In the genomic region with DNA sequence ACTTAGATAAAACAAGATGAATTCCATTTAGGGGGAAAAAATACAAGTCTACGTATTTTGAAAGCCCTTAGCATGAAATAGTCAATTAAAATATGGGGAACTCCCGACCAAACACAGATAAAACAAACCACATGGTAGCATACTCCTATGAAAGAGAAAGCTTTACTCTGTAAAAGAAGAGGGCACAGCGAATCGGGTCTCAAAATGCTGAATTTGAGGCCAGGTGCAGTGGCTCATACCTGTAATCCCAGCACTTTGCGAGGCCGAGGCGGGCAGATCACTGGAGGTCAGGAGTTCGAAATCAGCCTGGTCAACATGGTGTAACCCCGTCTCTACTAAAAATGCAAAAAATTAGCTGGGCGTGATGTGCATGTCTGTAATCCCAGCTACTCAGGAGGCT, we compare ENCODE assay signal across 24 cellular contexts.
DNase-seq lines count a peak whose midpoint lies in the region; ATAC-seq and TF ChIP-seq lines count a peak whose summit lies in the region.
"Had no signal": no experiment of that assay in that cellular context is flagged by ENCODE, and none has a peak within 500 bp of the region (broad histone marks: within the 10 kb centered on the region; RNA-seq: fewer than 3 reads in every experiment).

No MANE protein-coding gene starts in this region.

- H3K9ac ChIP-seq in Karpas-422 (ENCODE audit: low read length), result no peak overlapping the region

- H3K27ac Mint-ChIP-seq in activated T-cell treated with anti-CD3 and anti-CD28 coated beads, Interleukin-2, amount 50 U/mL, for 72 hours, result no peak overlapping the region
- peak overlapping the region in 1 of 2 donors; percentile 44 for H3K27ac Mint-ChIP-seq in activated naive CD4-positive, alpha-beta T cell treated with anti-CD3 and anti-CD28 coated beads, Interleukin-2, amount 50 U/mL, for 72 hours
- no peak overlapping the region for H3K27ac Mint-ChIP-seq in mesothelial cell of epicardium
- H3K27ac Mint-ChIP-seq: HFFc6 had no signal

- ATAC-seq in activated T-cell treated with anti-CD3 and anti-CD28 coated beads, Interleukin-2, amount 50 U/mL, for 72 hours (replicated peaks in 1 of 2), result peak; percentile 36 to 65
- ATAC-seq in activated naive CD4-positive, alpha-beta T cell treated with anti-CD3 and anti-CD28 coated beads, Interleukin-2, amount 50 U/mL, for 72 hours, result peak; percentile 58 to 71
- ATAC-seq in HG02884 (IDR thresholded peaks at IDR 0.05; ENCODE audit: unreplicated experiment), result no peak
- ATAC-seq: HepG2, PC-3 had no signal

- H3K27me3 Mint-ChIP-seq in activated T-cell treated with anti-CD3 and anti-CD28 coated beads, Interleukin-2, amount 50 U/mL, for 72 hours (ENCODE audit: low read depth), result no peaks in the 10 kb centered on the region
- H3K27me3 Mint-ChIP-seq in mesothelial cell of epicardium (ENCODE audit: low read depth), result no peaks in the 10 kb centered on the region

- no peaks in the 10 kb centered on the region for H3K9me3 ChIP-seq in Karpas-422 (ENCODE audit: low read length)

- no peaks in the 10 kb centered on the region for H3K9me2 ChIP-seq in Karpas-422 (replicated peaks; ENCODE audit: insufficient read depth, low read length)

- no peaks in the 10 kb centered on the region for H3K36me3 ChIP-seq in Karpas-422 (ENCODE audit: insufficient read depth, low read length)

- H3K27me3 ChIP-seq in Karpas-422 (ENCODE audit: low read length), result no peaks in the 10 kb centered on the region

- H3K27ac ChIP-seq in Karpas-422 (ENCODE audit: low read length), result no peak overlapping the region
- H3K27ac ChIP-seq: C4-2B had no signal

- peaks cover 11% of the 10 kb centered on the region for H3K4me1 Mint-ChIP-seq in activated T-cell treated with anti-CD3 and anti-CD28 coated beads, Interleukin-2, amount 50 U/mL, for 72 hours (ENCODE audit: low read depth)
- no peaks in the 10 kb centered on the region for H3K4me1 Mint-ChIP-seq in mesothelial cell of epicardium

- no peak for DNase-seq in activated T-cell treated with anti-CD3 and anti-CD28 coated beads, Interleukin-2, amount 50 U/mL, for 72 hours
- DNase-seq in activated T-cell treated with anti-CD3 and anti-CD28 coated beads, Interleukin-2, amount 50 U/mL, for 1 hour, result no peak
- DNase-seq in Karpas-422, result peak; percentile 4
- DNase-seq in activated naive CD4-positive, alpha-beta T cell treated with anti-CD3 and anti-CD28 coated beads, Interleukin-2, amount 50 U/mL, for 72 hours (ENCODE audit: low spot score in 2 of 2), result no peak
- DNase-seq in posterior vena cava (ENCODE audit: low spot score), result peak; percentile 30
- DNase-seq in mesothelial cell of epicardium (ENCODE audit: low spot score in 2 of 2, unreplicated experiment in 2 of 2), result no peak
- DNase-seq in cortex of kidney (lab: John Stamatoyannopoulos, UW), result no peak
- DNase-seq: ACHN, AML-193, COR-L47, DMS 273 treated with DMSO at 0.1 percent for 48 hours, H7, HFFc6, KBM-7, NCI-H1417 treated with DMSO at 0.1 percent for 48 hours, NCI-H187 treated with DMSO at 0.1 percent for 48 hours, NCI-H2227 treated with DMSO at 0.1 percent for 48 hours, NCI-H524 treated with DMSO at 0.1 percent for 48 hours, PC-3, RPMI8226, SHP77 treated with DMSO at 0.1 percent for 48 hours had no signal

- intact Hi-C loops in posterior vena cava (cut with DNase I), result no loop called here

- H3K4me3 Mint-ChIP-seq in activated T-cell treated with anti-CD3 and anti-CD28 coated beads, Interleukin-2, amount 50 U/mL, for 72 hours, result peak overlapping the region; percentile 12 to 31
- H3K4me3 Mint-ChIP-seq in mesothelial cell of epicardium, result no peak overlapping the region
- H3K4me3 Mint-ChIP-seq: HFFc6 had no signal

- no peak overlapping the region for H3K4me3 ChIP-seq in Karpas-422 (ENCODE audit: low read length)

- no peaks in the 10 kb centered on the region for H4K20me1 ChIP-seq in Karpas-422 (ENCODE audit: insufficient read depth, low read depth, low read length)

- H3K4me2 ChIP-seq in Karpas-422 (ENCODE audit: low read depth, low read length, poor library complexity, severe bottlenecking), result no peak overlapping the region

- H3K79me2 ChIP-seq in Karpas-422 (ENCODE audit: low read length), result no peaks in the 10 kb centered on the region

- no peak for TF ChIP-seq CTCF in mesothelial cell of epicardium (IDR thresholded peaks at IDR 0.05; ENCODE audit: unreplicated experiment)

- no peaks in the 10 kb centered on the region for H3K36me3 Mint-ChIP-seq in activated T-cell treated with anti-CD3 and anti-CD28 coated beads, Interleukin-2, amount 50 U/mL, for 72 hours (ENCODE audit: insufficient read depth in 2 of 2)
- H3K36me3 Mint-ChIP-seq in activated naive CD4-positive, alpha-beta T cell treated with anti-CD3 and anti-CD28 coated beads, Interleukin-2, amount 50 U/mL, for 72 hours, result no peaks in the 10 kb centered on the region
- H3K36me3 Mint-ChIP-seq in mesothelial cell of epicardium, result peaks cover 18% of the 10 kb centered on the region

- no peaks in the 10 kb centered on the region for H3K9me3 Mint-ChIP-seq in activated T-cell treated with anti-CD3 and anti-CD28 coated beads, Interleukin-2, amount 50 U/mL, for 72 hours
- H3K9me3 Mint-ChIP-seq in activated naive CD4-positive, alpha-beta T cell treated with anti-CD3 and anti-CD28 coated beads, Interleukin-2, amount 50 U/mL, for 72 hours, result no peaks in the 10 kb centered on the region
- H3K9me3 Mint-ChIP-seq in mesothelial cell of epicardium, result no peaks in the 10 kb centered on the region

- no peak overlapping the region for H2AFZ ChIP-seq in Karpas-422 (ENCODE audit: low read length)

- H3K4me1 ChIP-seq in Karpas-422 (ENCODE audit: low read length), result no peaks in the 10 kb centered on the region

Comparison
In these comparisons a context has a peak if more than half of its experiments do, and no peak if none do; other contexts are left out.
1. DNase-seq: peak in Karpas-422 (single experiment) and posterior vena cava (single experiment); none in activated T-cell treated with anti-CD3 and anti-CD28 coated beads, Interleukin-2, amount 50 U/mL, for 72 hours (0 of 2), activated T-cell treated with anti-CD3 and anti-CD28 coated beads, Interleukin-2, amount 50 U/mL, for 1 hour (single experiment), activated naive CD4-positive, alpha-beta T cell treated with anti-CD3 and anti-CD28 coated beads, Interleukin-2, amount 50 U/mL, for 72 hours (0 of 2), mesothelial cell of epicardium (0 of 2) and cortex of kidney (single experiment).